ENCODE assay signal across 18 cellular contexts in genomic region chr1:46076343-46076742, GRCh38. TPM values are rescaled to one million over a fixed set of nuclear protein-coding genes. Genes with fewer than 3 reads are reported as not detected.
A peak's percentile ranks its signal among the peaks of the same experiment; 100 is the strongest.
DNase-seq lines count a peak whose midpoint lies in the region; ATAC-seq, FAIRE-seq and TF ChIP-seq lines count a peak whose summit lies in the region.
"Had no signal": no experiment of that assay in that cellular context is flagged by ENCODE, and none has a peak within 500 bp of the region (broad histone marks: within the 10 kb centered on the region; RNA-seq: fewer than 3 reads in every experiment).

No MANE protein-coding gene starts in this region.

- no peaks in the 10 kb centered on the region for H3K36me3 ChIP-seq in K562 (ENCODE audit: control insufficient read depth, insufficient read depth, low read length)
- peaks cover 0 to 2% of the 10 kb centered on the region in 2 experiments for H3K36me3 ChIP-seq in keratinocyte (ENCODE audit: control insufficient read depth in 2 of 2, extremely low read depth in 1 of 2, insufficient read depth in 2 of 2, low read length in 2 of 2)

- TF ChIP-seq POLR2A in K562 (conservative IDR thresholded peaks at IDR 0.05), result no peak
- no peak for TF ChIP-seq POLR2A in H54 (IDR thresholded peaks at IDR 0.05; ENCODE audit: low read depth, low read length)

- intact Hi-C loops in K562 (cut with micrococcal nuclease), result no loop called here

- H3K27ac ChIP-seq in K562 (ENCODE audit: extremely low read depth, low read depth, low read length) (no peak overlapping the region), keratinocyte (ENCODE audit: control insufficient read depth, insufficient read depth, low read length) (no peak overlapping the region)

- DNase-seq in GM18507 (ENCODE audit: extremely low spot score, insufficient read length, low read depth) (no peak), K562 (ENCODE audit: extremely low read depth in 1 of 4, low spot score in 3 of 4) (no peak), keratinocyte (ENCODE audit: low read depth, low spot score) (no peak), EL (no peak), H54 (ENCODE audit: insufficient read length, low spot score) (no peak)
- no peak for DNase-seq in activated naive CD4-positive, alpha-beta T cell (lab: John Stamatoyannopoulos, UW)
- DNase-seq: 8988T; Calu3; CD4-positive, alpha-beta memory T cell; COR-L47; DMS53; DMS79 treated with DMSO at 0.1 percent for 48 hours; GOT3; H7; HCEC 1CT had no signal

- FAIRE-seq in GM18507 (lab: Jason Lieb, UNC) (peak; percentile 12), K562 (lab: Jason Lieb, UNC) (no peak), keratinocyte (lab: Jason Lieb, UNC) (peak; percentile 13), H54 (lab: Jason Lieb, UNC) (no peak)
- FAIRE-seq: GM12892, GM19239 had no signal

- TF ChIP-seq CTCF in K562 (IDR thresholded peaks at IDR 0.05 in 2 of 3, conservative IDR thresholded peaks at IDR 0.05 in 1 of 3; ENCODE audit: insufficient read depth in 2 of 3, low read depth in 1 of 3, low read length in 3 of 3) (no peak), keratinocyte (optimal IDR thresholded peaks at IDR 0.05 in 1 of 3, IDR thresholded peaks at IDR 0.05 in 1 of 3, conservative IDR thresholded peaks at IDR 0.05 in 1 of 3; ENCODE audit: extremely low read depth in 1 of 3, insufficient read depth in 2 of 3, low read length in 3 of 3) (no peak)

- BruUV-seq in K562 (replicated peaks; lab: Mats Ljungman, UMichigan), result no TSS peak

- no peak for TF ChIP-seq RAD21 in K562 (CRISPR knock-in tag; conservative IDR thresholded peaks at IDR 0.05 in 1 of 2, IDR thresholded peaks at IDR 0.05 in 1 of 2)

- 37% methylated on average over 2 of the region's 2 CpGs for whole genome bisulfite sequencing in K562 (ENCODE audit: insufficient coverage, low coverage, missing lambda C conversion rate)

- ATAC-seq in K562 (no peak), GM21390 (IDR thresholded peaks at IDR 0.05; ENCODE audit: unreplicated experiment) (no peak)

- dilution Hi-C loops in keratinocyte (cut with MboI; ENCODE audit: extremely low pct_ligation_motif_present, low sequenced_read_pairs), result no loop called here

- TF ChIP-seq EP300 in K562 (IDR thresholded peaks at IDR 0.05; ENCODE audit: low read length), result no peak

- H3K4me3 ChIP-seq in K562 (no peak overlapping the region), keratinocyte (ENCODE audit: control insufficient read depth in 2 of 3, extremely low read depth in 1 of 3, insufficient read depth in 2 of 3, low read depth in 1 of 3, low read length in 3 of 3) (no peak overlapping the region)

- H4K20me1 ChIP-seq in K562 (replicated peaks; ENCODE audit: control insufficient read depth, insufficient read depth, low read length) (no peaks in the 10 kb centered on the region), keratinocyte (ENCODE audit: control insufficient read depth, extremely low read depth, insufficient read depth, low read length) (no peaks in the 10 kb centered on the region)

- no peak overlapping the region for H3K4me2 ChIP-seq in K562 (ENCODE audit: insufficient read depth, low read length)
- no peak overlapping the region for H3K4me2 ChIP-seq in keratinocyte (ENCODE audit: control insufficient read depth, extremely low read depth, insufficient read depth, low read depth, low read length)

- H3K79me2 ChIP-seq in K562 (ENCODE audit: control insufficient read depth, insufficient read depth, low read length) (no peaks in the 10 kb centered on the region), keratinocyte (ENCODE audit: control insufficient read depth, insufficient read depth, low read length) (no peaks in the 10 kb centered on the region)

- H3K4me1 ChIP-seq in K562 (replicated peaks in 1 of 2; ENCODE audit: control insufficient read depth in 2 of 2, insufficient read depth in 2 of 2, low read length in 2 of 2) (0 out of 5 replicates have a peak, but pooled peaks cover 0 to 5% of the 10 kb centered on the region in 2 experiments), keratinocyte (ENCODE audit: control insufficient read depth, extremely low read depth, insufficient read depth, low read length) (peaks cover 16% of the 10 kb centered on the region)

- in situ Hi-C loops in K562 (cut with MboI), result no loop called here

- no peaks in the 10 kb centered on the region for H3K27me3 ChIP-seq in K562 (ENCODE audit: control insufficient read depth in 2 of 2, insufficient read depth in 2 of 2, low read length in 2 of 2)
- H3K27me3 ChIP-seq in keratinocyte (ENCODE audit: control insufficient read depth, extremely low read depth, insufficient read depth, low read length), result no peaks in the 10 kb centered on the region

- CTCF ChIA-PET in K562 (lab: Yijun Ruan, JAX; ENCODE audit: low intra/inter-chr PET ratio), result no interaction called here

- no peaks in the 10 kb centered on the region for H3K9me3 ChIP-seq in K562 (replicated peaks; ENCODE audit: control insufficient read depth, insufficient read depth, low read depth, low read length)
- no peaks in the 10 kb centered on the region for H3K9me3 ChIP-seq in keratinocyte (ENCODE audit: control insufficient read depth, low read depth, low read length)

- POLR2A ChIA-PET in K562 (lab: Yijun Ruan, JAX), result interaction anchor here (1.0 to 1.1 kb wide), 3 partner anchors 9 to 56 kb away, joined by 3 to 5 read pairs (median 4); partner anchors contain the start of gene PIK3R3

- H2AFZ ChIP-seq in K562 (ENCODE audit: low read depth, low read length) (no peak overlapping the region), keratinocyte (ENCODE audit: control insufficient read depth, low read length) (no peak overlapping the region)

- H3K9me1 ChIP-seq in K562 (ENCODE audit: control insufficient read depth, insufficient read depth, low read length) (no peaks in the 10 kb centered on the region), keratinocyte (ENCODE audit: control insufficient read depth, extremely low read depth, insufficient read depth, low read length) (no peaks in the 10 kb centered on the region)

- no peak overlapping the region for H3K9ac ChIP-seq in K562 (ENCODE audit: insufficient read depth in 1 of 2, low read depth in 2 of 2, low read length in 2 of 2)
- H3K9ac ChIP-seq in keratinocyte (ENCODE audit: control insufficient read depth, extremely low read depth, insufficient read depth, low read length), result no peak overlapping the region

TF ChIP-seq in K562, 482 proteins besides CTCF, POLR2A, EP300 and RAD21 (continues in another document):
- TF ChIP-seq SMC3 (conservative IDR thresholded peaks at IDR 0.05; ENCODE audit: insufficient read depth, low read depth, low read length) (no peak), BHLHE40 (IDR thresholded peaks at IDR 0.05; ENCODE audit: low read length) (no peak), MAFG (tag; conservative IDR thresholded peaks at IDR 0.05) (peak; percentile 91), PTTG1 (tag; IDR thresholded peaks at IDR 0.05; ENCODE audit: low read depth) (no peak), PRPF4 (IDR thresholded peaks at IDR 0.05; ENCODE audit: insufficient read depth, low read depth, low read length, poor library complexity, severe bottlenecking) (no peak), E2F5 (CRISPR knock-in tag; IDR thresholded peaks at IDR 0.05) (no peak), RBFOX2 (IDR thresholded peaks at IDR 0.05; ENCODE audit: low read depth, low read length) (no peak), FOXA3 (CRISPR knock-in tag; conservative IDR thresholded peaks at IDR 0.05 in 1 of 2, IDR thresholded peaks at IDR 0.05 in 1 of 2) (no peak), CCAR2 (IDR thresholded peaks at IDR 0.05; ENCODE audit: low read depth, low read length) (no peak), C11orf30 (IDR thresholded peaks at IDR 0.05; ENCODE audit: low read depth) (peak; percentile 91)

RNA-seq across cellular contexts. Expression of gene PIK3R3, which starts 56.1 kb away (rescaled TPM):
- 4.0 and 7.6 TPM in 2 replicates for total RNA-seq in K562 (2011; cell fraction: chromatin; rRNA removed; ENCODE audit: low replicate concordance)
- 2.3 and 3.6 TPM in 2 replicates for total RNA-seq in K562 (2011; cell fraction: nucleolus; rRNA removed)
- total RNA-seq in K562 (2011; cell fraction: nucleoplasm; rRNA removed), result 6.5 and 7.6 TPM in 2 replicates
- 3.3 and 4.3 TPM in 2 replicates for total RNA-seq in K562 (2014; rRNA removed)
- 5.7 and 6.0 TPM in 2 replicates for total RNA-seq in K562 (2014; rRNA removed; fragmentation: Illumina TruSeq; extraction: Trizol)
- 6.7 and 7.7 TPM in 2 replicates for total RNA-seq in K562 (2015; rRNA removed; fragmentation: Illumina TruSeq; extraction: Trizol)
- total RNA-seq in K562 (2021), result 6.1 and 6.2 TPM in 2 replicates
- 5.4 and 5.5 TPM in 2 replicates for polyA plus RNA-seq in K562 (2011; rRNA removed)
- polyA plus RNA-seq in K562 (2011; cell fraction: cytosol; rRNA removed), result 1.8 and 3.9 TPM in 2 replicates
- 2.7 and 4.7 TPM in 2 replicates for polyA plus RNA-seq in K562 (2011; cell fraction: nucleus; rRNA removed)
- 2.0 and 3.8 TPM in 2 replicates for polyA plus RNA-seq in K562 (2012)
- polyA plus RNA-seq in K562 (2014; fragmentation: Illumina TruSeq; extraction: Trizol), result 4.0 and 4.6 TPM in 2 replicates
- polyA plus RNA-seq in K562 (2014; fragmentation: Nextera tagmentation; extraction: Ambion mirVana), result 1 to 10 TPM; 1.4 to 2.2 TPM
- polyA plus RNA-seq in K562 (2014; rRNA removed), result 2.7 and 3.1 TPM in 2 replicates
- polyA minus RNA-seq in K562 (2011; rRNA and poly(A)+ RNA removed), result 8.1 and 13.0 TPM in 2 replicates
- polyA minus RNA-seq in K562 (2011; cell fraction: cytosol; rRNA and poly(A)+ RNA removed), result 3.2 and 3.5 TPM in 2 replicates
- polyA minus RNA-seq in K562 (2011; cell fraction: nucleus; rRNA and poly(A)+ RNA removed), result 1.6 and 4.8 TPM in 2 replicates
- polyA plus RNA-seq in keratinocyte, result 6.8 to 11.9 TPM (median 11.7 TPM) in 3 replicates
- polyA plus RNA-seq in keratinocyte (2011; ENCODE audit: low read depth), result 1.7 TPM
- 6.5 and 9.3 TPM in 2 replicates for polyA plus RNA-seq in keratinocyte (2011; cell fraction: cytosol; rRNA removed)
- 10.5 and 12.5 TPM in 2 replicates for polyA plus RNA-seq in keratinocyte (2011; cell fraction: nucleus; rRNA removed)
- 2.9 and 9.7 TPM in 2 replicates for polyA plus RNA-seq in keratinocyte (2012; ENCODE audit: low replicate concordance)
- polyA minus RNA-seq in keratinocyte, result 6.6 to 22.0 TPM (median 16.7 TPM) in 3 replicates
- 10.0 TPM for polyA minus RNA-seq in keratinocyte (2011; cell fraction: cytosol; rRNA and poly(A)+ RNA removed)
- polyA minus RNA-seq in keratinocyte (2011; cell fraction: nucleus; rRNA and poly(A)+ RNA removed), result 11.1 and 21.7 TPM in 2 replicates
